Comparison of ENCODE assay signal across 1 cellular context in genomic region chr15:36067483-36068274, GRCh38.
TF ChIP-seq lines count a peak whose summit lies in the region.

No MANE protein-coding gene starts in this region.

TF ChIP-seq in K562, 482 proteins besides CTCF, POLR2A, EP300 and RAD21:
- TF ChIP-seq ATF1 (CRISPR knock-in tag; IDR thresholded peaks at IDR 0.05) (no peak), ATF1 (tag; IDR thresholded peaks at IDR 0.05) (0 out of 2 replicates have a peak, but pooled peaks have one; percentile 13), ZNF121 (CRISPR knock-in tag; conservative IDR thresholded peaks at IDR 0.05) (no peak), FOSL1 (tag; conservative IDR thresholded peaks at IDR 0.05) (no peak), ZBTB34 (CRISPR knock-in tag; IDR thresholded peaks at IDR 0.05) (no peak), NR0B1 (IDR thresholded peaks at IDR 0.05; ENCODE audit: partially characterized antibody) (no peak), CREBBP (IDR thresholded peaks at IDR 0.05; ENCODE audit: low read depth, low read length) (no peak), CBFA2T3 (IDR thresholded peaks at IDR 0.05) (no peak), EGR1 (conservative IDR thresholded peaks at IDR 0.05) (no peak), ZNF740 (CRISPR knock-in tag; IDR thresholded peaks at IDR 0.05) (0 out of 2 replicates have a peak, but pooled peaks have one; percentile 28), ZNF740 (tag; IDR thresholded peaks at IDR 0.05) (peak in 1 of 2 experiments; percentile 61; a peak in 1 of 4 replicates), NELFE (IDR thresholded peaks at IDR 0.05; ENCODE audit: insufficient read depth, insufficient read length) (no peak), SPI1 (IDR thresholded peaks at IDR 0.05; ENCODE audit: borderline replicate concordance, low read depth, low read length) (no peak)
- TF ChIP-seq, protein P1, sequence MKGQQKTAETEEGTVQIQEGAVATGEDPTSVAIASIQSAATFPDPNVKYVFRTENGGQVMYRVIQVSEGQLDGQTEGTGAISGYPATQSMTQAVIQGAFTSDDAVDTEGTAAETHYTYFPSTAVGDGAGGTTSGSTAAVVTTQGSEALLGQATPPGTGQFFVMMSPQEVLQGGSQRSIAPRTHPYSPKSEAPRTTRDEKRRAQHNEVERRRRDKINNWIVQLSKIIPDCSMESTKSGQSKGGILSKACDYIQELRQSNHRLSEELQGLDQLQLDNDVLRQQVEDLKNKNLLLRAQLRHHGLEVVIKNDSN (CRISPR knock-in tag; IDR thresholded peaks at IDR 0.05), result no peak
